ENCODE assay signal across 18 cellular contexts in genomic region chr18:69755856-69756496, GRCh38.
DNase-seq lines count a peak whose midpoint lies in the region; ATAC-seq and TF ChIP-seq lines count a peak whose summit lies in the region.
"Had no signal": no experiment of that assay in that cellular context is flagged by ENCODE, and none has a peak within 500 bp of the region (broad histone marks: within the 10 kb centered on the region; RNA-seq: fewer than 3 reads in every experiment).

No MANE protein-coding gene starts in this region.

- H3K27ac Mint-ChIP-seq in activated CD8-positive, alpha-beta memory T cell treated with anti-CD3 and anti-CD28 coated beads, Interleukin-2, amount 10 ng/mL, durations not matched to agents 7 days and 5 days: peak overlapping the region; percentile 9
- peak overlapping the region; percentile 66 for H3K27ac Mint-ChIP-seq in CD4-positive, alpha-beta T cell
- peak overlapping the region; percentile 82 to 83 for H3K27ac Mint-ChIP-seq in T-cell
- H3K27ac Mint-ChIP-seq in HFFc6: no peak overlapping the region

- H3K9me3 Mint-ChIP-seq in activated CD8-positive, alpha-beta memory T cell treated with anti-CD3 and anti-CD28 coated beads, Interleukin-2, amount 10 ng/mL, durations not matched to agents 7 days and 5 days (ENCODE audit: low read depth): peaks cover 2% of the 10 kb centered on the region
- H3K9me3 Mint-ChIP-seq in CD4-positive, alpha-beta T cell: peaks cover 11% of the 10 kb centered on the region
- peaks cover 3 to 18% (median 12%) of the 10 kb centered on the region in 3 donors for H3K9me3 Mint-ChIP-seq in T-cell
- H3K9me3 Mint-ChIP-seq in HFFc6: no peaks in the 10 kb centered on the region

- H3K27me3 Mint-ChIP-seq in activated CD8-positive, alpha-beta memory T cell treated with anti-CD3 and anti-CD28 coated beads, Interleukin-2, amount 10 ng/mL, durations not matched to agents 7 days and 5 days: no peaks in the 10 kb centered on the region
- no peaks in the 10 kb centered on the region for H3K27me3 Mint-ChIP-seq in CD4-positive, alpha-beta T cell
- H3K27me3 Mint-ChIP-seq in T-cell (no peaks in the 10 kb centered on the region), HFFc6 (ENCODE audit: insufficient read depth) (no peaks in the 10 kb centered on the region)

- no peak overlapping the region for H3K27ac ChIP-seq in CD4-positive, alpha-beta T cell (ENCODE audit: low read depth, low read length)
- H3K27ac ChIP-seq: A549; BLaER1 treated with 17β-estradiol and CSF1 and Interleukin-3, amounts not matched to agents 10 nM and 100 nM had no signal

- peaks cover 12% of the 10 kb centered on the region for H3K36me3 Mint-ChIP-seq in activated CD8-positive, alpha-beta memory T cell treated with anti-CD3 and anti-CD28 coated beads, Interleukin-2, amount 10 ng/mL, durations not matched to agents 7 days and 5 days
- peaks cover 42% of the 10 kb centered on the region for H3K36me3 Mint-ChIP-seq in CD4-positive, alpha-beta T cell (ENCODE audit: low read depth)
- H3K36me3 Mint-ChIP-seq in T-cell (peaks cover 28% of the 10 kb centered on the region), HFFc6 (ENCODE audit: low read depth) (no peaks in the 10 kb centered on the region)

- no peak for ATAC-seq in activated CD8-positive, alpha-beta memory T cell treated with anti-CD3 and anti-CD28 coated beads, Interleukin-2, amount 10 ng/mL, durations not matched to agents 7 days and 5 days
- ATAC-seq in CD4-positive, alpha-beta T cell (ENCODE audit: poor library complexity): peak; percentile 64
- ATAC-seq in T-cell (replicated peaks in 1 of 4): peak; percentile 79 to 92 (median 84)
- ATAC-seq: A549 had no signal

- CTCF ChIA-PET in activated CD8-positive, alpha-beta memory T cell treated with anti-CD3 and anti-CD28 coated beads, Interleukin-2, amount 10 ng/mL, durations not matched to agents 7 days and 5 days (lab: Charles Lee): no interaction called here
- CTCF ChIA-PET in CD4-positive, alpha-beta T cell (lab: Charles Lee): no interaction called here
- CTCF ChIA-PET in T-cell (lab: Charles Lee): no interaction called here

- no peaks in the 10 kb centered on the region for H3K27me3 ChIP-seq in CD4-positive, alpha-beta T cell (ENCODE audit: control insufficient read depth, insufficient read depth, low read length)
- H3K27me3 ChIP-seq: BLaER1 treated with 17β-estradiol and CSF1 and Interleukin-3, amounts not matched to agents 10 nM and 100 nM had no signal

- no peak for DNase-seq in activated CD8-positive, alpha-beta memory T cell treated with anti-CD3 and anti-CD28 coated beads, Interleukin-2, amount 10 ng/mL, durations not matched to agents 7 days and 5 days
- DNase-seq in activated CD8-positive, alpha-beta memory T cell treated with anti-CD3 and anti-CD28 coated beads, Interleukin-2, amount 50 U/mL, for 48 hours: no peak
- DNase-seq in CD4-positive, alpha-beta T cell: no peak
- DNase-seq in T-cell (peak in 8 of 34 experiments; percentile 2 to 22 (median 6)), HFFc6 (no peak), dedifferentiated amniotic fluid mesenchymal stem cell (ENCODE audit: extremely low spot score) (no peak)
- peak; percentile 65 for DNase-seq in central memory CD4-positive, alpha-beta T cell
- DNase-seq: Caco-2; DMS153; KG1; NCI-H1048; NCI-H1436 treated with DMSO at 0.1 percent for 48 hours; NCI-H2029 treated with DMSO at 0.1 percent for 48 hours; NCI-H2171 treated with DMSO at 0.1 percent for 48 hours; NCI-H446 treated with DMSO at 0.1 percent for 48 hours; NK-92 treated with Interleukin-12 subunit alpha and Interleukin-12 subunit beta, amount 100 ng/mL, for 24 hours had no signal

- no peaks in the 10 kb centered on the region for H3K9me3 ChIP-seq in CD4-positive, alpha-beta T cell (ENCODE audit: control insufficient read depth, low read length)
- H3K9me3 ChIP-seq: A549, Caco-2 had no signal

- intact Hi-C loops in CD4-positive, alpha-beta T cell (cut with DNase I, micrococcal nuclease): no loop called here

- TF ChIP-seq CTCF in CD4-positive, alpha-beta T cell (IDR thresholded peaks at IDR 0.05): no peak
- no peak for TF ChIP-seq CTCF in HFFc6 (IDR thresholded peaks at IDR 0.05)

- H3K4me1 Mint-ChIP-seq in activated CD8-positive, alpha-beta memory T cell treated with anti-CD3 and anti-CD28 coated beads, Interleukin-2, amount 10 ng/mL, durations not matched to agents 7 days and 5 days: peaks cover 13% of the 10 kb centered on the region
- peaks cover 45% of the 10 kb centered on the region for H3K4me1 Mint-ChIP-seq in CD4-positive, alpha-beta T cell (ENCODE audit: low read depth)
- H3K4me1 Mint-ChIP-seq in T-cell (peaks cover 45 to 55% (median 51%) of the 10 kb centered on the region in 3 donors), HFFc6 (ENCODE audit: low read depth) (no peaks in the 10 kb centered on the region)

- POLR2A ChIA-PET in CD4-positive, alpha-beta T cell (lab: Charles Lee): no interaction called here
- POLR2A ChIA-PET in T-cell (lab: Charles Lee): interaction anchor here in 1 of 2 donors (0.6 kb wide), 1 partner anchor 27 kb away, joined by 3 read pairs; no protein-coding TSS in a partner anchor

- H3K4me3 Mint-ChIP-seq in activated CD8-positive, alpha-beta memory T cell treated with anti-CD3 and anti-CD28 coated beads, Interleukin-2, amount 10 ng/mL, durations not matched to agents 7 days and 5 days: no peak overlapping the region
- H3K4me3 Mint-ChIP-seq in CD4-positive, alpha-beta T cell: peak overlapping the region; percentile 14
- H3K4me3 Mint-ChIP-seq in T-cell (peak overlapping the region; percentile 1 to 27 (median 11)), HFFc6 (no peak overlapping the region)

Comparison
In these comparisons a context has a peak if more than half of its experiments do, and no peak if none do; other contexts are left out.
1. H3K4me3 Mint-ChIP-seq: peak in CD4-positive, alpha-beta T cell (single experiment) and T-cell (3 of 3); none in activated CD8-positive, alpha-beta memory T cell treated with anti-CD3 and anti-CD28 coated beads, Interleukin-2, amount 10 ng/mL, durations not matched to agents 7 days and 5 days (single experiment) and HFFc6 (single experiment).